In the genomic region with DNA sequence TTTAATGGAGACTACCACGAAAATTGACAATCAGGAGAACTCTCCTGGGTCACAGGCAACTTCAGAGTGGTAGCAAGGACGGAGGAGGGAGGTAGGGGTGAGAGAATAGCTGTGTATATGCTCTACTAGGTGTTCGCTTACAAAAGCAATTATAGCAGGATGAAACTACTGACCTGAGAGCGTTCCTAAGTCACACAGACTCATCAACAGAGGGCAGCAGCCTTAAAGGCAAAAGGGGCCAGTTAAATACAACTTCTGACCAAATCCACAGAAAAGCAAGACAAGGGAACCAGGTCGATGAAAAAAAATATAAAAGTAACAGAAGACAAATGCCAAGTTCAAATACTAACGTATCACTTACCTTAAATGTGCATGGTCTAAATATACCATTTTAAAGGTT, we compare ENCODE assay signal across 18 cellular contexts.
"Had no signal": no experiment of that assay in that cellular context is flagged by ENCODE, and none has a peak within 500 bp of the region (broad histone marks: within the 10 kb centered on the region; RNA-seq: fewer than 3 reads in every experiment).

No MANE protein-coding gene starts in this region.

- H3K27me3 ChIP-seq: spleen, tibial artery, uterus had no signal

- H3K4me3 ChIP-seq: left ventricle myocardium inferior, psoas muscle, spleen, tibial artery, uterus had no signal

- H3K4me3 Mint-ChIP-seq: activated B cell treated with CpG ODN at 0.5 μM for 24 hours; activated CD4-positive, alpha-beta T cell treated with anti-CD3 and anti-CD28 coated beads, Interleukin-2, amount 10 ng/mL, durations not matched to agents 24 days and 14 days; activated naive CD4-positive, alpha-beta T cell treated with anti-CD3 and anti-CD28 coated beads for 36 hours; activated T-helper 17 cell treated with anti-CD3 and anti-CD28 coated beads, Interleukin-2, amount 50 U/mL, for 72 hours; nephron progenitor cell; stimulated activated memory B cell treated with anti-CD40 and anti-IgM and Interleukin-4, amounts not matched to agents 10 μg/mL and 1 μg/mL and 100 μg/mL, for 72 hours had no signal

- H3K9me3 Mint-ChIP-seq: activated B cell treated with CpG ODN at 0.5 μM for 24 hours; activated CD4-positive, alpha-beta T cell treated with anti-CD3 and anti-CD28 coated beads, Interleukin-2, amount 10 ng/mL, durations not matched to agents 24 days and 14 days; nephron progenitor cell; stimulated activated memory B cell treated with anti-CD40 and anti-IgM and Interleukin-4, amounts not matched to agents 10 μg/mL and 1 μg/mL and 100 μg/mL, for 72 hours had no signal

- H3K27ac ChIP-seq: left ventricle myocardium inferior, psoas muscle, spleen, tibial artery, uterus had no signal

- FAIRE-seq: astrocyte had no signal

- H3K36me3 ChIP-seq: left ventricle myocardium inferior, spleen, tibial artery, uterus had no signal

- H3K27me3 Mint-ChIP-seq: activated B cell treated with CpG ODN at 0.5 μM for 24 hours; activated CD4-positive, alpha-beta T cell treated with anti-CD3 and anti-CD28 coated beads, Interleukin-2, amount 10 ng/mL, durations not matched to agents 24 days and 14 days; activated T-helper 17 cell treated with anti-CD3 and anti-CD28 coated beads, Interleukin-2, amount 50 U/mL, for 72 hours; stimulated activated memory B cell treated with anti-CD40 and anti-IgM and Interleukin-4, amounts not matched to agents 10 μg/mL and 1 μg/mL and 100 μg/mL, for 72 hours had no signal

- H3K36me3 Mint-ChIP-seq: stimulated activated memory B cell treated with anti-CD40 and anti-IgM and Interleukin-4, amounts not matched to agents 10 μg/mL and 1 μg/mL and 100 μg/mL, for 72 hours had no signal

- DNase-seq: activated B cell treated with CpG ODN at 0.5 μM for 24 hours; activated CD4-positive, alpha-beta T cell treated with anti-CD3 and anti-CD28 coated beads, Interleukin-2, amount 10 ng/mL, durations not matched to agents 24 days and 14 days; activated naive CD4-positive, alpha-beta T cell treated with anti-CD3 and anti-CD28 coated beads for 36 hours; foreskin melanocyte; head of caudate nucleus; islet precursor cell; left ventricle myocardium inferior; mesenchymal stem cell; nephron progenitor cell; psoas muscle; spleen; stimulated activated CD4-positive, alpha-beta T cell treated with anti-CD3 and anti-CD28 coated beads, Interleukin-1b, Interleukin-23, amount 100 ng/mL, for 48 hours; tibial artery; uterus had no signal

- ATAC-seq: activated T-helper 17 cell treated with anti-CD3 and anti-CD28 coated beads, Interleukin-2, amount 50 U/mL, for 72 hours; psoas muscle; sciatic nerve; stimulated activated memory B cell treated with anti-CD40 and anti-IgM and Interleukin-4, amounts not matched to agents 10 μg/mL and 1 μg/mL and 100 μg/mL, for 72 hours had no signal

- H3K27ac Mint-ChIP-seq: activated B cell treated with CpG ODN at 0.5 μM for 24 hours; activated CD4-positive, alpha-beta T cell treated with anti-CD3 and anti-CD28 coated beads, Interleukin-2, amount 10 ng/mL, durations not matched to agents 24 days and 14 days; activated naive CD4-positive, alpha-beta T cell treated with anti-CD3 and anti-CD28 coated beads for 36 hours; activated T-helper 17 cell treated with anti-CD3 and anti-CD28 coated beads, Interleukin-2, amount 50 U/mL, for 72 hours; nephron progenitor cell; stimulated activated memory B cell treated with anti-CD40 and anti-IgM and Interleukin-4, amounts not matched to agents 10 μg/mL and 1 μg/mL and 100 μg/mL, for 72 hours had no signal

- H3K4me1 Mint-ChIP-seq: activated B cell treated with CpG ODN at 0.5 μM for 24 hours; activated CD4-positive, alpha-beta T cell treated with anti-CD3 and anti-CD28 coated beads, Interleukin-2, amount 10 ng/mL, durations not matched to agents 24 days and 14 days; activated T-helper 17 cell treated with anti-CD3 and anti-CD28 coated beads, Interleukin-2, amount 50 U/mL, for 72 hours; nephron progenitor cell; stimulated activated memory B cell treated with anti-CD40 and anti-IgM and Interleukin-4, amounts not matched to agents 10 μg/mL and 1 μg/mL and 100 μg/mL, for 72 hours had no signal

- H3K9me3 ChIP-seq: psoas muscle, uterus had no signal

- H3K4me1 ChIP-seq: left ventricle myocardium inferior, psoas muscle, spleen, tibial artery, uterus had no signal
